ENCODE assay signal across 12 cellular contexts in the genomic region with DNA sequence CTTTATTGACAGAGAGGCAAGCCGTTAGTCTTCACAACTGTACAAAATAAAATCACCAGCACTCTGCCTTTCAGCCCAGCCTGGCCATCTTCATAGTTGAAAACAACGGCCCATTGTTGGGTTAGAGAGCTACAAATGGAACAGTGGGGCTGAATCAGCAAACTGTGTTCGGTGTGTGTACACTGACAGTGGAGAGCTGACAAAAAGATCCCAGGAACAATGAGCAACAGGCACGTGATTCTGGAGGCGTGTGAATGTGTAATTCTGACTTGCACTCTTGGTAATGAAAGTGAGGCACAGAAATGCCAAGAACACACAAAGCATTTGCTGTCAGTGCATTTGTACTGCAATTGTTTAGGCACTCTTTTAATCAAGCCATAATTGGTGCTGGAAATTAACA.
A peak's percentile ranks its signal among the peaks of the same experiment; 100 is the strongest.
DNase-seq lines count a peak whose midpoint lies in the region; ATAC-seq and TF ChIP-seq lines count a peak whose summit lies in the region.
"Had no signal": no experiment of that assay in that cellular context is flagged by ENCODE, and none has a peak within 500 bp of the region (broad histone marks: within the 10 kb centered on the region; RNA-seq: fewer than 3 reads in every experiment).

No MANE protein-coding gene starts in this region.

- H3K4me3 ChIP-seq in prostate gland, result no peak overlapping the region
- no peak overlapping the region for H3K4me3 ChIP-seq in PC-3 (ENCODE audit: low read length)
- no peak overlapping the region for H3K4me3 ChIP-seq in trophoblast cell (ENCODE audit: low read depth, low read length)

- H2AK5ac ChIP-seq in trophoblast cell (ENCODE audit: low read length), result no peak overlapping the region

- H3F3A ChIP-seq in PC-3 (ENCODE audit: low read length, unreplicated experiment), result no peaks in the 10 kb centered on the region

- H2AFZ ChIP-seq in PC-3 (ENCODE audit: low read length), result no peak overlapping the region
- H2AFZ ChIP-seq in trophoblast cell (ENCODE audit: insufficient read depth, low read length, poor library complexity), result no peak overlapping the region

- CTCF ChIA-PET in PC-3 (lab: Charles Lee), result no interaction called here

- no peaks in the 10 kb centered on the region for H3K4me1 ChIP-seq in prostate gland (replicated peaks)
- no peaks in the 10 kb centered on the region for H3K4me1 ChIP-seq in PC-3 (ENCODE audit: insufficient read depth, low read length)
- no peaks in the 10 kb centered on the region for H3K4me1 ChIP-seq in trophoblast cell (ENCODE audit: control insufficient read depth in 1 of 2, insufficient read depth in 2 of 2, low read length in 2 of 2)

- TF ChIP-seq POLR2A in prostate gland (IDR thresholded peaks at IDR 0.05), result no peak

- no peak overlapping the region for H3K14ac ChIP-seq in trophoblast cell (ENCODE audit: low read length)

- no peak overlapping the region for H3K4ac ChIP-seq in trophoblast cell (ENCODE audit: low read depth, low read length)

- no peak for ATAC-seq in HG02973 (IDR thresholded peaks at IDR 0.05; ENCODE audit: unreplicated experiment)
- ATAC-seq in PC-3, result no peak
- ATAC-seq: activated CD8-positive, alpha-beta T cell treated with anti-CD3 and anti-CD28 coated beads for 36 hours had no signal

- POLR2A ChIA-PET in PC-3 (lab: Charles Lee; ENCODE audit: unreplicated experiment), result no interaction called here

- H3K79me2 ChIP-seq in PC-3 (ENCODE audit: low read length), result no peaks in the 10 kb centered on the region
- no peaks in the 10 kb centered on the region for H3K79me2 ChIP-seq in trophoblast cell (ENCODE audit: control insufficient read depth, insufficient read depth, low read length, poor library complexity)

- no peak overlapping the region for H2BK120ac ChIP-seq in trophoblast cell (ENCODE audit: insufficient read depth, low read length, poor library complexity)

- H4K20me1 ChIP-seq in PC-3 (ENCODE audit: low read length), result no peaks in the 10 kb centered on the region

- BruUV-seq in PC-3 (replicated peaks; lab: Mats Ljungman, UMichigan), result no TSS peak

- intact Hi-C loops in head of caudate nucleus (cut with DNase I), result loop anchor here (10.0 kb wide), 1 partner anchor 580 kb away; no protein-coding TSS in a partner anchor
- intact Hi-C loops in prostate gland (cut with DNase I), result no loop called here
- intact Hi-C loops in PC-3 (cut with micrococcal nuclease), result no loop called here

- H2BK5ac ChIP-seq in trophoblast cell (ENCODE audit: low read depth, low read length, poor library complexity), result no peak overlapping the region

- H2BK12ac ChIP-seq in trophoblast cell (ENCODE audit: low read length), result no peak overlapping the region

- 27% methylated on average over 5 of the region's 5 CpGs for WGBS in prostate gland
- no CpG with 5 or more reads among the region's 5 CpGs for WGBS in trophoblast cell (ENCODE audit: extremely low coverage, insufficient coverage, insufficient read length)

- H3K9ac ChIP-seq in PC-3 (ENCODE audit: low read length) (no peak overlapping the region), trophoblast cell (ENCODE audit: low read length) (no peak overlapping the region)

- no peak overlapping the region for H4K91ac ChIP-seq in trophoblast cell (ENCODE audit: low read depth, low read length)

- no peaks in the 10 kb centered on the region for H3K9me2 ChIP-seq in PC-3 (replicated peaks; ENCODE audit: low read length)

- in situ Hi-C loops in SK-MEL-5 (cut with HindIII; ENCODE audit: low pct_unique_long_range_greater_than_20kb, low sequenced_read_pairs), result no loop called here

- H4K8ac ChIP-seq in trophoblast cell (ENCODE audit: low read depth, low read length), result no peak overlapping the region

- no peak overlapping the region for H3K18ac ChIP-seq in trophoblast cell (ENCODE audit: low read length)

- TF ChIP-seq CTCF in prostate gland (IDR thresholded peaks at IDR 0.05) (no peak), GM20000 (IDR thresholded peaks at IDR 0.05; ENCODE audit: extremely low read depth, missing control alignments) (no peak), PC-3 (conservative IDR thresholded peaks at IDR 0.05; ENCODE audit: low read depth, low read length) (no peak)

- no peaks in the 10 kb centered on the region for H3K9me3 ChIP-seq in prostate gland
- H3K9me3 ChIP-seq in PC-3 (ENCODE audit: low read length), result no peaks in the 10 kb centered on the region
- no peaks in the 10 kb centered on the region for H3K9me3 ChIP-seq in trophoblast cell (ENCODE audit: insufficient read depth, low read depth, low read length)

- no peak overlapping the region for H4K12ac ChIP-seq in trophoblast cell (ENCODE audit: low read depth, low read length)

- no peaks in the 10 kb centered on the region for H3K36me3 ChIP-seq in prostate gland
- H3K36me3 ChIP-seq in PC-3 (ENCODE audit: low read depth, low read length), result no peaks in the 10 kb centered on the region
- H3K36me3 ChIP-seq in trophoblast cell (ENCODE audit: control insufficient read depth in 1 of 2, insufficient read depth in 2 of 2, low read length in 2 of 2), result no peaks in the 10 kb centered on the region

- DNase-seq in Daoy (ENCODE audit: low read depth), result peak; percentile 49
- DNase-seq in SK-MEL-5 (ENCODE audit: low read depth, low spot score), result peak; percentile 77
- DNase-seq in head of caudate nucleus, result peak; percentile 47 to 97 (median 90)
- DNase-seq in prostate gland (ENCODE audit: low spot score), result peak; percentile 38
- no peak for DNase-seq in GM20000 (ENCODE audit: low spot score)
- DNase-seq in PC-3, result no peak
- DNase-seq in trophoblast cell, result no peak
- DNase-seq: activated CD8-positive, alpha-beta T cell treated with anti-CD3 and anti-CD28 coated beads for 36 hours; activated naive CD4-positive, alpha-beta T cell treated with Interleukin-2 at 50 U/mL for 16 hours; nephron progenitor cell; Right ventricle myocardium superior had no signal

- no peaks in the 10 kb centered on the region for H3K79me1 ChIP-seq in trophoblast cell (ENCODE audit: low read length)

- H3K27ac ChIP-seq in prostate gland (peak overlapping the region; percentile 6 to 35), PC-3 (ENCODE audit: low read length) (no peak overlapping the region), trophoblast cell (ENCODE audit: low read depth, low read length) (no peak overlapping the region)

- no peaks in the 10 kb centered on the region for H3K27me3 ChIP-seq in prostate gland (replicated peaks; ENCODE audit: insufficient read depth)
- no peaks in the 10 kb centered on the region for H3K27me3 ChIP-seq in PC-3 (ENCODE audit: low read length)
- H3K27me3 ChIP-seq in trophoblast cell (ENCODE audit: insufficient read depth, low read length), result no peaks in the 10 kb centered on the region

- H3K4me2 ChIP-seq in PC-3 (ENCODE audit: low read length) (no peak overlapping the region), trophoblast cell (ENCODE audit: low read length) (no peak overlapping the region)

- H3K23ac ChIP-seq in trophoblast cell (ENCODE audit: low read length), result no peak overlapping the region

Comparison
In these comparisons a context has a peak if more than half of its experiments do, and no peak if none do; other contexts are left out.
1. DNase-seq: peak in Daoy (single experiment), SK-MEL-5 (single experiment), head of caudate nucleus (42 of 42) and prostate gland (single experiment); none in GM20000 (single experiment), PC-3 (single experiment) and trophoblast cell (0 of 2).
2. H3K27ac ChIP-seq: peak in prostate gland (2 of 2); none in PC-3 (single experiment) and trophoblast cell (single experiment).